In the genomic region with DNA sequence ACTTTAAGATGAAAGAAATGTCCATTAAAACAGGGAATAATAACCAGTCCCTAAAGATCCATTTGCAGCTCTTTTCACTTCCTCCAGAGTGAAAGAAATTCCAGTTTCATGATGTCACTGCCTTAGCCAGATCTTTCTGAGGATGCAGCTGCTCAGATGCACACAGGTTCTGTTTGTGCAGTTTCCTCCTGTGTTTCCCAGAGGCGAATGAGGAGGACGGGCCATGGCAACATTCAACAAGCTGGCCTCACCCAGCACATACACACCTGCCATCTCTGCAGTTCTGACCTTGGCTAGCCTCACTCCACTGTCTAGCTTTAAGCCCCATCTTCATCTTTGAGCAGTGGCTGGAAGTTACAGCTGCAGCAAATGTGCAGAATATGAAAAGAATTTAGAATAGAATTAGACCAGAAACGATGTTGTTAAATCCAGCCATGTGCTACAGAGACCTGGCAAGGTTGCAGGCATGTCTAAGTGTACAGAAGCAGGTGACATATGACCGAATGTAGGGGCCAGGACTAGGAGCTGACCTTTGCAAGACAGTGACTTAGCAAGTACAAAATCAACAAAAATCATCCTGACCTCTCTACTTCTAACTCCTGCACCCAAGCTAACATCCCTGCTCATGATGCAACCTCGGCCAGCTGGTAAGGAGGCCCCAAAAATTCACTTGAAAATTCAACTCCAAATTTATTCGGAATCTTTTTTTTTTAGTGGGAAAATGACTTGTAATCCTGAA, we compare ENCODE assay signal across 13 cellular contexts. TPM values are rescaled to one million over a fixed set of nuclear protein-coding genes. Genes with fewer than 3 reads are reported as not detected.
DNase-seq lines count a peak whose midpoint lies in the region; ATAC-seq, FAIRE-seq and TF ChIP-seq lines count a peak whose summit lies in the region.
"Had no signal": no experiment of that assay in that cellular context is flagged by ENCODE, and none has a peak within 500 bp of the region (broad histone marks: within the 10 kb centered on the region; RNA-seq: fewer than 3 reads in every experiment).

No MANE protein-coding gene starts in this region.

- no peaks in the 10 kb centered on the region for H3K36me3 Mint-ChIP-seq in MCF 10A (ENCODE audit: insufficient read depth, unreplicated experiment)
- no peaks in the 10 kb centered on the region for H3K36me3 Mint-ChIP-seq in stimulated activated effector memory CD8-positive, alpha-beta T cell treated with anti-CD3 and anti-CD28 coated beads, Interleukin-12 subunit alpha, Interleukin-12 subunit beta, amount 100 ng/mL, for 72 hours

- no peak overlapping the region for H3K27ac ChIP-seq in mammary epithelial cell (ENCODE audit: insufficient read depth, low read depth, low read length)
- H3K27ac ChIP-seq in HepG2 (ENCODE audit: extremely low read length, insufficient read depth, low read length) = peak overlapping the region; percentile 14
- H3K27ac ChIP-seq: adrenal gland, VCaP had no signal

- H3K9ac ChIP-seq in mammary epithelial cell (ENCODE audit: insufficient read depth, low read length) (no peak overlapping the region), HepG2 (ENCODE audit: insufficient read depth, low read depth, low read length) (no peak overlapping the region)

- H3K4me2 ChIP-seq in mammary epithelial cell (ENCODE audit: insufficient read depth, low read depth, low read length) (no peak overlapping the region), HepG2 (ENCODE audit: low read depth, low read length) (peak overlapping the region; percentile 2; the same call in 1 of the 2 replicates)

- no peak overlapping the region for H3K4me3 Mint-ChIP-seq in MCF 10A (ENCODE audit: unreplicated experiment)
- no peak overlapping the region for H3K4me3 Mint-ChIP-seq in stimulated activated effector memory CD8-positive, alpha-beta T cell treated with anti-CD3 and anti-CD28 coated beads, Interleukin-12 subunit alpha, Interleukin-12 subunit beta, amount 100 ng/mL, for 72 hours
- H3K4me3 Mint-ChIP-seq: B cell had no signal

- ATAC-seq in HepG2 = peak; percentile 13; the same call in 1 of the 3 replicates
- no peak for ATAC-seq in GM21528 (IDR thresholded peaks at IDR 0.05; ENCODE audit: low FRiP score, unreplicated experiment)
- ATAC-seq in stimulated activated effector memory CD8-positive, alpha-beta T cell treated with anti-CD3 and anti-CD28 coated beads, Interleukin-12 subunit alpha, Interleukin-12 subunit beta, amount 100 ng/mL, for 72 hours = no peak
- ATAC-seq in activated CD4-positive, CD25-positive, alpha-beta regulatory T cell treated with anti-CD3 and anti-CD28 coated beads, Interleukin-2, amount 50 U/mL, for 24 hours = no peak
- ATAC-seq in HG03354 (IDR thresholded peaks at IDR 0.05; ENCODE audit: poor library complexity, severe bottlenecking, unreplicated experiment) = no peak

- H3K9me3 ChIP-seq in mammary epithelial cell (replicated peaks; ENCODE audit: insufficient read depth, low read length) (no peaks in the 10 kb centered on the region), HepG2 (ENCODE audit: low read length) (peaks cover 9% of the 10 kb centered on the region; the same call in 1 of the 2 replicates)
- H3K9me3 ChIP-seq: adrenal gland had no signal

- H3K27ac Mint-ChIP-seq in MCF 10A (ENCODE audit: low read depth, unreplicated experiment) = no peak overlapping the region
- H3K27ac Mint-ChIP-seq in stimulated activated effector memory CD8-positive, alpha-beta T cell treated with anti-CD3 and anti-CD28 coated beads, Interleukin-12 subunit alpha, Interleukin-12 subunit beta, amount 100 ng/mL, for 72 hours = no peak overlapping the region
- H3K27ac Mint-ChIP-seq: B cell had no signal

- H3K79me2 ChIP-seq in mammary epithelial cell (ENCODE audit: insufficient read depth, low read length) (no peaks in the 10 kb centered on the region), HepG2 (ENCODE audit: insufficient read depth, low read length) (no peaks in the 10 kb centered on the region)

- WGBS in mammary epithelial cell (ENCODE audit: low coverage, missing lambda C conversion rate) = 46% methylated on average over 6 of the region's 6 CpGs
- 37% methylated on average over 6 of the region's 6 CpGs for WGBS in HepG2 (ENCODE audit: low lambda C conversion rate)

- BruUV-seq in MCF 10A (replicated peaks; lab: Mats Ljungman, UMichigan) (no TSS peak), mammary epithelial cell (replicated peaks; lab: Mats Ljungman, UMichigan) (no TSS peak), HepG2 (replicated peaks; lab: Mats Ljungman, UMichigan) (no TSS peak)

- H3K27me3 ChIP-seq in mammary epithelial cell (ENCODE audit: insufficient read depth, low read length) = no peaks in the 10 kb centered on the region
- no peaks in the 10 kb centered on the region for H3K27me3 ChIP-seq in HepG2 (ENCODE audit: control insufficient read depth in 1 of 2, insufficient read depth in 2 of 2, low read length in 2 of 2)
- H3K27me3 ChIP-seq: adrenal gland had no signal

- dilution Hi-C loops in mammary epithelial cell (cut with HindIII; ENCODE audit: low sequenced_read_pairs) = no loop called here

- H3K36me3 ChIP-seq in mammary epithelial cell (ENCODE audit: insufficient read depth, low read length) (no peaks in the 10 kb centered on the region), HepG2 (replicated peaks in 1 of 2; ENCODE audit: control insufficient read depth in 1 of 2, insufficient read depth in 2 of 2, low read length in 2 of 2) (no peaks in the 10 kb centered on the region)
- H3K36me3 ChIP-seq: adrenal gland had no signal

- intact Hi-C loops in MCF 10A (cut with micrococcal nuclease) (no loop called here), mammary epithelial cell (cut with micrococcal nuclease) (no loop called here), HepG2 (cut with micrococcal nuclease; ENCODE audit: unreplicated experiment) (loop anchor here (2.0 kb wide), 3 partner anchors 49 to 141 kb away; no protein-coding TSS in a partner anchor)

- POLR2A ChIA-PET in MCF 10A (lab: Yijun Ruan, JAX) (interaction anchor here (0.7 to 1.6 kb wide), 2 partner anchors 8 to 358 kb away, joined by 3 read pairs; no protein-coding TSS in a partner anchor), HepG2 (lab: Yijun Ruan, JAX) (interaction anchor here (1.0 to 2.0 kb wide), 8 partner anchors 10 to 95 kb away, joined by 3 to 14 read pairs (median 6); no protein-coding TSS in a partner anchor)

- no peaks in the 10 kb centered on the region for H3K9me3 Mint-ChIP-seq in MCF 10A (ENCODE audit: unreplicated experiment)
- no peaks in the 10 kb centered on the region for H3K9me3 Mint-ChIP-seq in stimulated activated effector memory CD8-positive, alpha-beta T cell treated with anti-CD3 and anti-CD28 coated beads, Interleukin-12 subunit alpha, Interleukin-12 subunit beta, amount 100 ng/mL, for 72 hours

- no peaks in the 10 kb centered on the region for H3K27me3 Mint-ChIP-seq in MCF 10A (ENCODE audit: insufficient read depth, unreplicated experiment)

- peaks cover 11% of the 10 kb centered on the region for H3K4me1 ChIP-seq in mammary epithelial cell (ENCODE audit: insufficient read depth, low read length)
- peaks cover 78% of the 10 kb centered on the region for H3K4me1 ChIP-seq in HepG2 (ENCODE audit: insufficient read depth, low read length)
- H3K4me1 ChIP-seq: adrenal gland had no signal

- peaks cover 10% of the 10 kb centered on the region for H3K4me1 Mint-ChIP-seq in MCF 10A (ENCODE audit: insufficient read depth, unreplicated experiment)
- no peaks in the 10 kb centered on the region for H3K4me1 Mint-ChIP-seq in stimulated activated effector memory CD8-positive, alpha-beta T cell treated with anti-CD3 and anti-CD28 coated beads, Interleukin-12 subunit alpha, Interleukin-12 subunit beta, amount 100 ng/mL, for 72 hours
- H3K4me1 Mint-ChIP-seq: B cell had no signal

- TF ChIP-seq EP300 in HepG2 (IDR thresholded peaks at IDR 0.05; ENCODE audit: low read depth in 2 of 2, low read length in 2 of 2) (no peak), HepG2 (CRISPR knock-in tag; IDR thresholded peaks at IDR 0.05; ENCODE audit: borderline replicate concordance) (no peak)

- H2AFZ ChIP-seq in mammary epithelial cell (ENCODE audit: low read depth, low read length) = no peak overlapping the region
- H2AFZ ChIP-seq in HepG2 (ENCODE audit: low read length) = no peak overlapping the region

- FAIRE-seq in HepG2 (lab: Jason Lieb, UNC) = peak; percentile 94

- TF ChIP-seq RAD21 in HepG2 (CRISPR knock-in tag; IDR thresholded peaks at IDR 0.05) = no peak

- DNase-seq in T47D (ENCODE audit: low read depth in 1 of 2, low spot score in 1 of 2) (peak; percentile 31 to 46), MCF 10A (ENCODE audit: unreplicated experiment) (no peak), mammary epithelial cell (peak; percentile 74), HepG2 (ENCODE audit: low spot score) (no peak)
- DNase-seq in stimulated activated effector memory CD8-positive, alpha-beta T cell treated with anti-CD3 and anti-CD28 coated beads, Interleukin-12 subunit alpha, Interleukin-12 subunit beta, amount 100 ng/mL, for 72 hours (ENCODE audit: low spot score in 2 of 2) = no peak
- DNase-seq: kidney, NCI-H1694 treated with DMSO at 0.1 percent for 48 hours had no signal

- CTCF ChIA-PET in MCF 10A (lab: Yijun Ruan, JAX) = interaction anchor here (0.6 to 1.9 kb wide), 10 partner anchors 9 to 141 kb away, joined by 3 to 7 read pairs (median 4); a partner anchor contains a TSS
- CTCF ChIA-PET in mammary epithelial cell (lab: Charles Lee; ENCODE audit: low non-redundant PET) = no interaction called here
- CTCF ChIA-PET in HepG2 (lab: Yijun Ruan, JAX; ENCODE audit: low intra/inter-chr PET ratio, low total read pairs) = interaction anchor here (1.0 kb wide), 1 partner anchor 94 kb away, joined by 3 read pairs; no protein-coding TSS in a partner anchor

- no peak for TF ChIP-seq POLR2A in HepG2 (IDR thresholded peaks at IDR 0.05; ENCODE audit: insufficient read depth in 1 of 2, low read depth in 2 of 2, low read length in 2 of 2)

- H3K4me3 ChIP-seq in mammary epithelial cell (replicated peaks in 1 of 3; ENCODE audit: insufficient read depth in 1 of 3, low read depth in 2 of 3, low read length in 3 of 3) (no peak overlapping the region), HepG2 (replicated peaks in 1 of 3; ENCODE audit: insufficient read depth in 1 of 3, low read depth in 2 of 3, low read length in 3 of 3) (no peak overlapping the region)
- H3K4me3 ChIP-seq: adrenal gland had no signal

- in situ Hi-C loops in T47D (cut with HindIII; ENCODE audit: low pct_unique_long_range_greater_than_20kb, low sequenced_read_pairs) = no loop called here
- in situ Hi-C loops in mammary epithelial cell (cut with MboI; ENCODE audit: low sequenced_read_pairs in 2 of 2) = no loop called here
- in situ Hi-C loops in HepG2 (cut with HindIII; ENCODE audit: extremely low pct_ligation_motif_present, low pct_unique_long_range_greater_than_20kb) = no loop called here

- H4K20me1 ChIP-seq in mammary epithelial cell (ENCODE audit: insufficient read depth, low read length) = no peaks in the 10 kb centered on the region
- H4K20me1 ChIP-seq in HepG2 (ENCODE audit: insufficient read depth, low read length) = no peaks in the 10 kb centered on the region

- TF ChIP-seq CTCF in MCF 10A (IDR thresholded peaks at IDR 0.05; ENCODE audit: unreplicated experiment) (no peak), mammary epithelial cell (conservative IDR thresholded peaks at IDR 0.05 in 1 of 2, IDR thresholded peaks at IDR 0.05 in 1 of 2; ENCODE audit: extremely low read depth in 1 of 2, insufficient read depth in 1 of 2, low read depth in 1 of 2, low read length in 2 of 2) (no peak), HepG2 (CRISPR knock-in tag; IDR thresholded peaks at IDR 0.05) (no peak)

RNA-seq across cellular contexts. Expression of a gene that starts 35.0 kb away (rescaled TPM):
- 4.0 and 4.3 TPM in 2 replicates for total RNA-seq in MCF 10A (2022)
- 1 to 10 TPM; 4.4 to 7.3 TPM for total RNA-seq in mammary epithelial cell
- polyA plus RNA-seq in mammary epithelial cell = 6.6 TPM
- polyA minus RNA-seq in mammary epithelial cell = 0.52 TPM
- total RNA-seq in HepG2 (2016; rRNA removed; fragmentation: Illumina TruSeq; extraction: Trizol) = not detected in 2 replicates
- not detected in 2 replicates for total RNA-seq in HepG2 (2016; cell fraction: cytosol; rRNA removed; fragmentation: Illumina TruSeq; extraction: Trizol; ENCODE audit: low read depth)
- total RNA-seq in HepG2 (2016; cell fraction: insoluble cytoplasmic fraction; rRNA removed; fragmentation: Illumina TruSeq; extraction: Trizol) = not detected in 2 replicates
- total RNA-seq in HepG2 (2016; cell fraction: membrane; rRNA removed; fragmentation: Illumina TruSeq; extraction: Trizol) = not detected in 2 replicates
- total RNA-seq in HepG2 (2016; cell fraction: nucleus; rRNA removed; fragmentation: Illumina TruSeq; extraction: Trizol) = not detected in 2 replicates
- 0.05 TPM in 1 of 2 replicates, not detected in the other for polyA plus RNA-seq in HepG2 (2011; rRNA removed)
- not detected in 2 replicates for polyA plus RNA-seq in HepG2 (2011; cell fraction: cytosol; rRNA removed)
- 0.07 TPM in 1 of 2 replicates, not detected in the other for polyA plus RNA-seq in HepG2 (2011; cell fraction: nucleus; rRNA removed)
- polyA plus RNA-seq in HepG2 (2012) = not detected in 2 replicates
- not detected in 2 replicates for polyA plus RNA-seq in HepG2 (2016; cell fraction: cytosol; fragmentation: Illumina TruSeq; extraction: Trizol; ENCODE audit: low read depth)
- not detected in 2 replicates for polyA plus RNA-seq in HepG2 (2016; cell fraction: insoluble cytoplasmic fraction; fragmentation: Illumina TruSeq; extraction: Trizol; ENCODE audit: low read depth)
- polyA plus RNA-seq in HepG2 (2016; cell fraction: membrane; fragmentation: Illumina TruSeq; extraction: Trizol; ENCODE audit: low read depth) = not detected in 2 replicates
- polyA plus RNA-seq in HepG2 (2016; cell fraction: nucleus; fragmentation: Illumina TruSeq; extraction: Trizol; ENCODE audit: insufficient read depth, low read depth) = not detected in 2 replicates
- polyA minus RNA-seq in HepG2 (2011; rRNA and poly(A)+ RNA removed; ENCODE audit: low replicate concordance) = 2.4 TPM in 1 of 2 replicates, not detected in the other
- polyA minus RNA-seq in HepG2 (2011; cell fraction: cytosol; rRNA and poly(A)+ RNA removed) = not detected in 2 replicates
- not detected in 2 replicates for polyA minus RNA-seq in HepG2 (2011; cell fraction: nucleus; rRNA and poly(A)+ RNA removed)

Comparison
In these comparisons a context has a peak if more than half of its experiments do, and no peak if none do; other contexts are left out.
1. DNase-seq: peak in T47D (2 of 2) and mammary epithelial cell (single experiment); none in MCF 10A (single experiment), HepG2 (single experiment) and stimulated activated effector memory CD8-positive, alpha-beta T cell treated with anti-CD3 and anti-CD28 coated beads, Interleukin-12 subunit alpha, Interleukin-12 subunit beta, amount 100 ng/mL, for 72 hours (0 of 2).